8 cellular contexts compared by ENCODE assay signal in genomic region chr14:103141117-103141796, GRCh38. TPM values are rescaled to one million over a fixed set of nuclear protein-coding genes. Genes with fewer than 3 reads are reported as not detected.
DNase-seq lines count a peak whose midpoint lies in the region; ATAC-seq and TF ChIP-seq lines count a peak whose summit lies in the region.

No MANE protein-coding gene starts in this region.

- WGBS in tibial nerve, 2 donors, result 37 to 43% methylated on average over 5 to 8 of the region's 8 CpGs

- peaks cover 2% of the 10 kb centered on the region for H3K36me3 Mint-ChIP-seq in effector memory CD8-positive, alpha-beta T cell (ENCODE audit: insufficient read depth)

- TF ChIP-seq CTCF in VCaP (conservative IDR thresholded peaks at IDR 0.05) (peak; percentile 69), tibial nerve (IDR thresholded peaks at IDR 0.05) (peak; percentile 32 to 37 (median 34))

- no peaks in the 10 kb centered on the region for H3K9me3 Mint-ChIP-seq in effector memory CD8-positive, alpha-beta T cell

- no peak overlapping the region for H3K4me3 ChIP-seq in tibial nerve

- H3K4me1 Mint-ChIP-seq in effector memory CD8-positive, alpha-beta T cell (ENCODE audit: low read depth in 2 of 2), result peaks cover 4 to 10% of the 10 kb centered on the region in 2 donors

- no peak overlapping the region for H3K27ac Mint-ChIP-seq in effector memory CD8-positive, alpha-beta T cell

- H3K36me3 ChIP-seq in tibial nerve, result no peaks in the 10 kb centered on the region

- no peak for TF ChIP-seq EP300 in tibial nerve (IDR thresholded peaks at IDR 0.05)

- peak; percentile 82 for DNase-seq in DMS79 treated with DMSO at 0.1 percent for 48 hours (lab: John Stamatoyannopoulos, UW)
- DNase-seq in NCI-H1092 (lab: John Stamatoyannopoulos, UW), result peak; percentile 18
- DNase-seq in iris pigment epithelial cell (ENCODE audit: low read depth), result peak; percentile 34
- no peak for DNase-seq in tibial nerve (ENCODE audit: low spot score in 2 of 2)
- no peak for DNase-seq in effector memory CD8-positive, alpha-beta T cell
- no peak for DNase-seq in ecto neural progenitor cell (ENCODE audit: low spot score)

- H3K27ac ChIP-seq in VCaP (peak overlapping the region; percentile 89), tibial nerve (no peak overlapping the region)

- H3K4me1 ChIP-seq in tibial nerve, result peaks cover 0 to 15% (median 4%) of the 10 kb centered on the region in 4 donors

- peaks cover 0 to 61% of the 10 kb centered on the region in 2 donors for H3K27me3 ChIP-seq in tibial nerve

- TF ChIP-seq POLR2A in tibial nerve (IDR thresholded peaks at IDR 0.05), result no peak

- ATAC-seq in GM21360 (IDR thresholded peaks at IDR 0.05; ENCODE audit: unreplicated experiment), result peak; percentile 22
- ATAC-seq in effector memory CD8-positive, alpha-beta T cell (replicated peaks), result no peak

- peaks cover 33 to 82% of the 10 kb centered on the region in 2 donors for H3K27me3 Mint-ChIP-seq in effector memory CD8-positive, alpha-beta T cell

- H3K4me3 Mint-ChIP-seq in effector memory CD8-positive, alpha-beta T cell, result no peak overlapping the region

- H3K9me3 ChIP-seq in tibial nerve, result no peaks in the 10 kb centered on the region

RNA-seq across cellular contexts. Expression of gene TNFAIP2, which starts 18.0 kb away (rescaled TPM):
- 10 to 100 TPM; 42.9 to 49.4 (median 47.8) TPM for total RNA-seq in tibial nerve

RNA-seq across cellular contexts. Expression of gene EXOC3L4, which starts 46.7 kb away (rescaled TPM):
- total RNA-seq in tibial nerve, result 1 to 10 TPM in 2 of 4 donors, under 1 TPM in 2; 0.63 to 2.1 (median 1.3) TPM

RNA-seq across cellular contexts. Expression of gene LBHD2, which starts 57.2 kb away (rescaled TPM):
- not detected for total RNA-seq in tibial nerve

Comparison
In these comparisons a context has a peak if more than half of its experiments do, and no peak if none do; other contexts are left out.
1. DNase-seq: peak in DMS79 treated with DMSO at 0.1 percent for 48 hours (single experiment), NCI-H1092 (single experiment) and iris pigment epithelial cell (single experiment); none in tibial nerve (0 of 2), effector memory CD8-positive, alpha-beta T cell (0 of 3) and ecto neural progenitor cell (single experiment).